ENCODE assay signal across 1 cellular context in the genomic region with DNA sequence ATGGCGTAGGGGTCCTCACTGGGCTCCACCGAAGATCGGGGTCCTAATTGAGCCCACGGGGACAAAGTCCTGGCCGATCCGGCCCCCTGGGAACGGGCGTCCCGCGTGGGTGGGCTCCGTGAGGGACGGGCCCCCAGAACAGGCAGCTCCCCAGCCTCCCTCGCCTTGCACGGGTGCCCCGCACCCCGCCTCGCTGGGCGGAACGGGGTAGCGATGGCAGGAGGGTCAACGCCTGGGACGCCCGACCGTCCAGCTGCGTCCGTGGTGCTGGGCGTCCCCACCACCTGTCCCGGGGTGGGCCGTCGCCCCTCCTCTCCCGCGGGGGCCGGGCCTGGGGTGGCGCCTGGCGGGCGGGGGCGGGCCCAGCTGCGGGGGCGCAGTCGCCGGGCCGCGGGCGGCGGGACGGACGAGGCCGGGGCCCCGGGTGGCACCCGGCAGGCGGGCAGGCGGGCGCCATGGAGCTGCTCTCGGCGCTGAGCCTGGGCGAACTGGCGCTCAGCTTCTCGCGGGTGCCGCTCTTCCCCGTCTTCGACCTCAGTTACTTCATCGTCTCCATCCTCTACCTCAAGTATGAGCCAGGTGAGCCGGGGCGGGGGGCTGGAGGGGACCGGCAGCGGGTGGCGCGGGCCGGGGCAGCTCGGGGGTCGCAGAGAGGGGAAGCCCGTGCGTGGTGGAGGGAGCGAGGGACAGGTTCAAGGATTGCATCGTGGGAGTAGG.
TF ChIP-seq lines count a peak whose summit lies in the region.

A gene with protein sequence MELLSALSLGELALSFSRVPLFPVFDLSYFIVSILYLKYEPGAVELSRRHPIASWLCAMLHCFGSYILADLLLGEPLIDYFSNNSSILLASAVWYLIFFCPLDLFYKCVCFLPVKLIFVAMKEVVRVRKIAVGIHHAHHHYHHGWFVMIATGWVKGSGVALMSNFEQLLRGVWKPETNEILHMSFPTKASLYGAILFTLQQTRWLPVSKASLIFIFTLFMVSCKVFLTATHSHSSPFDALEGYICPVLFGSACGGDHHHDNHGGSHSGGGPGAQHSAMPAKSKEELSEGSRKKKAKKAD (plus strand): TSS at position 377 of the 717 bp plus-strand sequence. CDS start 79 bp downstream, at position 456.

TF ChIP-seq in HEK293, 187 proteins besides CTCF, POLR2A, EP300 and RAD21 (continued from another document and continues in another):
- TF ChIP-seq, protein P1, sequence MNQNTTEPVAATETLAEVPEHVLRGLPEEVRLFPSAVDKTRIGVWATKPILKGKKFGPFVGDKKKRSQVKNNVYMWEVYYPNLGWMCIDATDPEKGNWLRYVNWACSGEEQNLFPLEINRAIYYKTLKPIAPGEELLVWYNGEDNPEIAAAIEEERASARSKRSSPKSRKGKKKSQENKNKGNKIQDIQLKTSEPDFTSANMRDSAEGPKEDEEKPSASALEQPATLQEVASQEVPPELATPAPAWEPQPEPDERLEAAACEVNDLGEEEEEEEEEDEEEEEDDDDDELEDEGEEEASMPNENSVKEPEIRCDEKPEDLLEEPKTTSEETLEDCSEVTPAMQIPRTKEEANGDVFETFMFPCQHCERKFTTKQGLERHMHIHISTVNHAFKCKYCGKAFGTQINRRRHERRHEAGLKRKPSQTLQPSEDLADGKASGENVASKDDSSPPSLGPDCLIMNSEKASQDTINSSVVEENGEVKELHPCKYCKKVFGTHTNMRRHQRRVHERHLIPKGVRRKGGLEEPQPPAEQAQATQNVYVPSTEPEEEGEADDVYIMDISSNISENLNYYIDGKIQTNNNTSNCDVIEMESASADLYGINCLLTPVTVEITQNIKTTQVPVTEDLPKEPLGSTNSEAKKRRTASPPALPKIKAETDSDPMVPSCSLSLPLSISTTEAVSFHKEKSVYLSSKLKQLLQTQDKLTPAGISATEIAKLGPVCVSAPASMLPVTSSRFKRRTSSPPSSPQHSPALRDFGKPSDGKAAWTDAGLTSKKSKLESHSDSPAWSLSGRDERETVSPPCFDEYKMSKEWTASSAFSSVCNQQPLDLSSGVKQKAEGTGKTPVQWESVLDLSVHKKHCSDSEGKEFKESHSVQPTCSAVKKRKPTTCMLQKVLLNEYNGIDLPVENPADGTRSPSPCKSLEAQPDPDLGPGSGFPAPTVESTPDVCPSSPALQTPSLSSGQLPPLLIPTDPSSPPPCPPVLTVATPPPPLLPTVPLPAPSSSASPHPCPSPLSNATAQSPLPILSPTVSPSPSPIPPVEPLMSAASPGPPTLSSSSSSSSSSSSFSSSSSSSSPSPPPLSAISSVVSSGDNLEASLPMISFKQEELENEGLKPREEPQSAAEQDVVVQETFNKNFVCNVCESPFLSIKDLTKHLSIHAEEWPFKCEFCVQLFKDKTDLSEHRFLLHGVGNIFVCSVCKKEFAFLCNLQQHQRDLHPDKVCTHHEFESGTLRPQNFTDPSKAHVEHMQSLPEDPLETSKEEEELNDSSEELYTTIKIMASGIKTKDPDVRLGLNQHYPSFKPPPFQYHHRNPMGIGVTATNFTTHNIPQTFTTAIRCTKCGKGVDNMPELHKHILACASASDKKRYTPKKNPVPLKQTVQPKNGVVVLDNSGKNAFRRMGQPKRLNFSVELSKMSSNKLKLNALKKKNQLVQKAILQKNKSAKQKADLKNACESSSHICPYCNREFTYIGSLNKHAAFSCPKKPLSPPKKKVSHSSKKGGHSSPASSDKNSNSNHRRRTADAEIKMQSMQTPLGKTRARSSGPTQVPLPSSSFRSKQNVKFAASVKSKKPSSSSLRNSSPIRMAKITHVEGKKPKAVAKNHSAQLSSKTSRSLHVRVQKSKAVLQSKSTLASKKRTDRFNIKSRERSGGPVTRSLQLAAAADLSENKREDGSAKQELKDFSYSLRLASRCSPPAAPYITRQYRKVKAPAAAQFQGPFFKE (tag by site-specific recombination; IDR thresholded peaks at IDR 0.05; ENCODE audit: borderline replicate concordance), result no peak
- 0 out of 2 replicates have a peak, but pooled peaks have one; percentile 37 for TF ChIP-seq ZSCAN30 (tag by site-specific recombination; IDR thresholded peaks at IDR 0.05)
- TF ChIP-seq KLF8 (tag by site-specific recombination; IDR thresholded peaks at IDR 0.05), result peak; percentile 13; the same call in 1 of the 2 replicates
- no peak for TF ChIP-seq ZNF473 (tag by site-specific recombination; IDR thresholded peaks at IDR 0.05)
- TF ChIP-seq, protein P2, sequence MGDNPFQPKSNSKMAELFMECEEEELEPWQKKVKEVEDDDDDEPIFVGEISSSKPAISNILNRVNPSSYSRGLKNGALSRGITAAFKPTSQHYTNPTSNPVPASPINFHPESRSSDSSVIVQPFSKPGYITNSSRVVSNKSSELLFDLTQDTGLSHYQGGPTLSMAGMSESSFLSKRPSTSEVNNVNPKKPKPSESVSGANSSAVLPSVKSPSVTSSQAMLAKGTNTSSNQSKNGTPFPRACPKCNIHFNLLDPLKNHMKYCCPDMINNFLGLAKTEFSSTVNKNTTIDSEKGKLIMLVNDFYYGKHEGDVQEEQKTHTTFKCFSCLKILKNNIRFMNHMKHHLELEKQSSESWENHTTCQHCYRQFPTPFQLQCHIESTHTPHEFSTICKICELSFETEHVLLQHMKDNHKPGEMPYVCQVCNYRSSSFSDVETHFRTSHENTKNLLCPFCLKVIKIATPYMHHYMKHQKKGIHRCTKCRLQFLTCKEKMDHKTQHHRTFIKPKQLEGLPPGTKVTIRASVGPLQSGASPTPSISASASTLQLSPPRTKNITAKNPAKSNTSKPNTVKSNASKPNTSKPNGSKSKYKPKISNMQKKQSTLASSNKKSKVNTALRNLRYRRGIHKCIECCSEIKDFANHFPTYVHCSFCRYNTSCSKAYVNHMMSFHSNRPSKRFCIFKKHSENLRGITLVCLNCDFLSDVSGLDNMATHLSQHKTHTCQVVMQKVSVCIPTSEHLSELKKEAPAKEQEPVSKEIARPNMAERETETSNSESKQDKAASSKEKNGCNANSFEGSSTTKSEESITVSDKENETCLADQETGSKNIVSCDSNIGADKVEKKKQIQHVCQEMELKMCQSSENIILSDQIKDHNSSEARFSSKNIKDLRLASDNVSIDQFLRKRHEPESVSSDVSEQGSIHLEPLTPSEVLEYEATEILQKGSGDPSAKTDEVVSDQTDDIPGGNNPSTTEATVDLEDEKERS (tag by site-specific recombination; IDR thresholded peaks at IDR 0.05), result no peak
- no peak for TF ChIP-seq ZNF10 (tag by site-specific recombination; IDR thresholded peaks at IDR 0.05)
- TF ChIP-seq GLIS1 (tag by site-specific recombination; IDR thresholded peaks at IDR 0.05), result no peak
- TF ChIP-seq, protein P3, sequence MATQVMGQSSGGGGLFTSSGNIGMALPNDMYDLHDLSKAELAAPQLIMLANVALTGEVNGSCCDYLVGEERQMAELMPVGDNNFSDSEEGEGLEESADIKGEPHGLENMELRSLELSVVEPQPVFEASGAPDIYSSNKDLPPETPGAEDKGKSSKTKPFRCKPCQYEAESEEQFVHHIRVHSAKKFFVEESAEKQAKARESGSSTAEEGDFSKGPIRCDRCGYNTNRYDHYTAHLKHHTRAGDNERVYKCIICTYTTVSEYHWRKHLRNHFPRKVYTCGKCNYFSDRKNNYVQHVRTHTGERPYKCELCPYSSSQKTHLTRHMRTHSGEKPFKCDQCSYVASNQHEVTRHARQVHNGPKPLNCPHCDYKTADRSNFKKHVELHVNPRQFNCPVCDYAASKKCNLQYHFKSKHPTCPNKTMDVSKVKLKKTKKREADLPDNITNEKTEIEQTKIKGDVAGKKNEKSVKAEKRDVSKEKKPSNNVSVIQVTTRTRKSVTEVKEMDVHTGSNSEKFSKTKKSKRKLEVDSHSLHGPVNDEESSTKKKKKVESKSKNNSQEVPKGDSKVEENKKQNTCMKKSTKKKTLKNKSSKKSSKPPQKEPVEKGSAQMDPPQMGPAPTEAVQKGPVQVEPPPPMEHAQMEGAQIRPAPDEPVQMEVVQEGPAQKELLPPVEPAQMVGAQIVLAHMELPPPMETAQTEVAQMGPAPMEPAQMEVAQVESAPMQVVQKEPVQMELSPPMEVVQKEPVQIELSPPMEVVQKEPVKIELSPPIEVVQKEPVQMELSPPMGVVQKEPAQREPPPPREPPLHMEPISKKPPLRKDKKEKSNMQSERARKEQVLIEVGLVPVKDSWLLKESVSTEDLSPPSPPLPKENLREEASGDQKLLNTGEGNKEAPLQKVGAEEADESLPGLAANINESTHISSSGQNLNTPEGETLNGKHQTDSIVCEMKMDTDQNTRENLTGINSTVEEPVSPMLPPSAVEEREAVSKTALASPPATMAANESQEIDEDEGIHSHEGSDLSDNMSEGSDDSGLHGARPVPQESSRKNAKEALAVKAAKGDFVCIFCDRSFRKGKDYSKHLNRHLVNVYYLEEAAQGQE (tag by site-specific recombination; IDR thresholded peaks at IDR 0.05), result no peak
- TF ChIP-seq, protein P4, sequence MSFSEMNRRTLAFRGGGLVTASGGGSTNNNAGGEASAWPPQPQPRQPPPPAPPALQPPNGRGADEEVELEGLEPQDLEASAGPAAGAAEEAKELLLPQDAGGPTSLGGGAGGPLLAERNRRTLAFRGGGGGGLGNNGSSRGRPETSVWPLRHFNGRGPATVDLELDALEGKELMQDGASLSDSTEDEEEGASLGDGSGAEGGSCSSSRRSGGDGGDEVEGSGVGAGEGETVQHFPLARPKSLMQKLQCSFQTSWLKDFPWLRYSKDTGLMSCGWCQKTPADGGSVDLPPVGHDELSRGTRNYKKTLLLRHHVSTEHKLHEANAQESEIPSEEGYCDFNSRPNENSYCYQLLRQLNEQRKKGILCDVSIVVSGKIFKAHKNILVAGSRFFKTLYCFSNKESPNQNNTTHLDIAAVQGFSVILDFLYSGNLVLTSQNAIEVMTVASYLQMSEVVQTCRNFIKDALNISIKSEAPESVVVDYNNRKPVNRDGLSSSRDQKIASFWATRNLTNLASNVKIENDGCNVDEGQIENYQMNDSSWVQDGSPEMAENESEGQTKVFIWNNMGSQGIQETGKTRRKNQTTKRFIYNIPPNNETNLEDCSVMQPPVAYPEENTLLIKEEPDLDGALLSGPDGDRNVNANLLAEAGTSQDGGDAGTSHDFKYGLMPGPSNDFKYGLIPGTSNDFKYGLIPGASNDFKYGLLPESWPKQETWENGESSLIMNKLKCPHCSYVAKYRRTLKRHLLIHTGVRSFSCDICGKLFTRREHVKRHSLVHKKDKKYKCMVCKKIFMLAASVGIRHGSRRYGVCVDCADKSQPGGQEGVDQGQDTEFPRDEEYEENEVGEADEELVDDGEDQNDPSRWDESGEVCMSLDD (tag by site-specific recombination; IDR thresholded peaks at IDR 0.05), result peak; percentile 62
- no peak for TF ChIP-seq ZNF266 (tag by site-specific recombination; IDR thresholded peaks at IDR 0.05; ENCODE audit: low read depth)
- TF ChIP-seq ZFHX2 (tag by site-specific recombination; conservative IDR thresholded peaks at IDR 0.05), result peak; percentile 81
- TF ChIP-seq ZNF292 (tag by site-specific recombination; IDR thresholded peaks at IDR 0.05; ENCODE audit: borderline replicate concordance, low read depth), result no peak
- TF ChIP-seq, protein P5, sequence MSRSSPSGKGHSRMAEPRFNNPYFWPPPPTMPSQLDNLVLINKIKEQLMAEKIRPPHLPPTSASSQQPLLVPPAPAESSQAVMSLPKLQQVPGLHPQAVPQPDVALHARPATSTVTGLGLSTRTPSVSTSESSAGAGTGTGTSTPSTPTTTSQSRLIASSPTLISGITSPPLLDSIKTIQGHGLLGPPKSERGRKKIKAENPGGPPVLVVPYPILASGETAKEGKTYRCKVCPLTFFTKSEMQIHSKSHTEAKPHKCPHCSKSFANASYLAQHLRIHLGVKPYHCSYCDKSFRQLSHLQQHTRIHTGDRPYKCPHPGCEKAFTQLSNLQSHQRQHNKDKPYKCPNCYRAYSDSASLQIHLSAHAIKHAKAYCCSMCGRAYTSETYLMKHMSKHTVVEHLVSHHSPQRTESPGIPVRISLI (tag by site-specific recombination; IDR thresholded peaks at IDR 0.05), result no peak
- TF ChIP-seq OSR2 (tag by site-specific recombination; IDR thresholded peaks at IDR 0.05), result no peak
- peak; percentile 80 for TF ChIP-seq KLF1 (tag by site-specific recombination; IDR thresholded peaks at IDR 0.05)
- TF ChIP-seq, protein P6, sequence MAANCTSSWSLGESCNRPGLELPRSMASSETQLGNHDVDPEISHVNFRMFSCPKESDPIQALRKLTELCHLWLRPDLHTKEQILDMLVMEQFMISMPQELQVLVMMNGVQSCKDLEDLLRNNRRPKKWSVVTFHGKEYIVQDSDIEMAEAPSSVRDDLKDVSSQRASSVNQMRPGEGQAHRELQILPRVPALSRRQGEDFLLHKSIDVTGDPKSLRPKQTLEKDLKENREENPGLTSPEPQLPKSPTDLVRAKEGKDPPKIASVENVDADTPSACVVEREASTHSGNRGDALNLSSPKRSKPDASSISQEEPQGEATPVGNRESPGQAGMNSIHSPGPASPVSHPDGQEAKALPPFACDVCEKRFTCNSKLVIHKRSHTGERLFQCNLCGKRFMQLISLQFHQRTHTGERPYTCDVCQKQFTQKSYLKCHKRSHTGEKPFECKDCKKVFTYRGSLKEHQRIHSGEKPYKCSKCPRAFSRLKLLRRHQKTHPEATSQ (tag by site-specific recombination; IDR thresholded peaks at IDR 0.05), result no peak
- TF ChIP-seq, protein P7, sequence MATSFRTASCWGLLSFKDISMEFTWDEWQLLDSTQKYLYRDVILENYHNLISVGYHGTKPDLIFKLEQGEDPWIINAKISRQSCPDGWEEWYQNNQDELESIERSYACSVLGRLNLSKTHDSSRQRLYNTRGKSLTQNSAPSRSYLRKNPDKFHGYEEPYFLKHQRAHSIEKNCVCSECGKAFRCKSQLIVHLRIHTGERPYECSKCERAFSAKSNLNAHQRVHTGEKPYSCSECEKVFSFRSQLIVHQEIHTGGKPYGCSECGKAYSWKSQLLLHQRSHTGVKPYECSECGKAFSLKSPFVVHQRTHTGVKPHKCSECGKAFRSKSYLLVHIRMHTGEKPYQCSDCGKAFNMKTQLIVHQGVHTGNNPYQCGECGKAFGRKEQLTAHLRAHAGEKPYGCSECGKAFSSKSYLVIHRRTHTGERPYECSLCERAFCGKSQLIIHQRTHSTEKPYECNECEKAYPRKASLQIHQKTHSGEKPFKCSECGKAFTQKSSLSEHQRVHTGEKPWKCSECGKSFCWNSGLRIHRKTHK (tag by site-specific recombination; IDR thresholded peaks at IDR 0.05), result no peak
- no peak for TF ChIP-seq YY2 (tag by site-specific recombination; IDR thresholded peaks at IDR 0.05)
- no peak for TF ChIP-seq ZNF585B (tag by site-specific recombination; IDR thresholded peaks at IDR 0.05)
- no peak for TF ChIP-seq ZNF626 (tag by site-specific recombination; IDR thresholded peaks at IDR 0.05)
- TF ChIP-seq, protein P8, sequence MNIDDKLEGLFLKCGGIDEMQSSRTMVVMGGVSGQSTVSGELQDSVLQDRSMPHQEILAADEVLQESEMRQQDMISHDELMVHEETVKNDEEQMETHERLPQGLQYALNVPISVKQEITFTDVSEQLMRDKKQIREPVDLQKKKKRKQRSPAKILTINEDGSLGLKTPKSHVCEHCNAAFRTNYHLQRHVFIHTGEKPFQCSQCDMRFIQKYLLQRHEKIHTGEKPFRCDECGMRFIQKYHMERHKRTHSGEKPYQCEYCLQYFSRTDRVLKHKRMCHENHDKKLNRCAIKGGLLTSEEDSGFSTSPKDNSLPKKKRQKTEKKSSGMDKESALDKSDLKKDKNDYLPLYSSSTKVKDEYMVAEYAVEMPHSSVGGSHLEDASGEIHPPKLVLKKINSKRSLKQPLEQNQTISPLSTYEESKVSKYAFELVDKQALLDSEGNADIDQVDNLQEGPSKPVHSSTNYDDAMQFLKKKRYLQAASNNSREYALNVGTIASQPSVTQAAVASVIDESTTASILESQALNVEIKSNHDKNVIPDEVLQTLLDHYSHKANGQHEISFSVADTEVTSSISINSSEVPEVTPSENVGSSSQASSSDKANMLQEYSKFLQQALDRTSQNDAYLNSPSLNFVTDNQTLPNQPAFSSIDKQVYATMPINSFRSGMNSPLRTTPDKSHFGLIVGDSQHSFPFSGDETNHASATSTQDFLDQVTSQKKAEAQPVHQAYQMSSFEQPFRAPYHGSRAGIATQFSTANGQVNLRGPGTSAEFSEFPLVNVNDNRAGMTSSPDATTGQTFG (tag by site-specific recombination; IDR thresholded peaks at IDR 0.05; ENCODE audit: borderline replicate concordance), result no peak
- TF ChIP-seq ZNF114 (tag by site-specific recombination; IDR thresholded peaks at IDR 0.05), result no peak
